Comparison of ENCODE assay signal across 16 cellular contexts in the genomic region with DNA sequence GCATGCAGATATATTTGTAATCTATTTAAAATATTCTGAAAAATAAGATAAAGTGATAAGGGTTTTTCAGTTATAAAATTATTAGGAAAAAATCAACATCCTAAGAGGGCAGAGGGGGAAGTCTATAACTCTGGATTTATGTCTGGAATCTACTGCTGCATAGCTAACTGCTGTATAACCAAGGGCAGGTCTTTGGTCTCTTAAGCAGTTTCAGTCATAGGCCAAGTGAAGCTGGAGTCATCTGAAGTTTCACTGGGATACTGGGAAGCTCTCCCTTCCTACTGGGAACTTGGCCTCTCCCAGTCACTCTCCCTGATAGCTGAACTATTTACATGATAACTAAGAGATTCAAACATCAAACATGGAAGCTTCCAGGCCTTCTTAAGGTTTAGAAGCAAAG.
DNase-seq lines count a peak whose midpoint lies in the region; ATAC-seq, FAIRE-seq and TF ChIP-seq lines count a peak whose summit lies in the region.
"Had no signal": no experiment of that assay in that cellular context is flagged by ENCODE, and none has a peak within 500 bp of the region (broad histone marks: within the 10 kb centered on the region; RNA-seq: fewer than 3 reads in every experiment).

No MANE protein-coding gene starts in this region.

- no peak overlapping the region for H2BK20ac ChIP-seq in H1 (ENCODE audit: low read length)

- TF ChIP-seq EP300 in SK-N-SH (IDR thresholded peaks at IDR 0.05; ENCODE audit: borderline replicate concordance in 1 of 2, low read depth in 1 of 2, low read length in 1 of 2) (no peak), H1 (IDR thresholded peaks at IDR 0.05; ENCODE audit: borderline replicate concordance in 1 of 2, low read depth in 2 of 2, low read length in 2 of 2) (no peak), sigmoid colon (IDR thresholded peaks at IDR 0.05) (no peak)

- no peak overlapping the region for H3K56ac ChIP-seq in H1 (replicated peaks; ENCODE audit: insufficient read length, low read depth, low read length)

- H4K5ac ChIP-seq in H1 (ENCODE audit: insufficient read length, low read depth, low read length) = no peak overlapping the region

- POLR2A ChIA-PET in SK-N-SH (lab: Yijun Ruan, JAX) (no interaction called here), H1 (lab: Charles Lee; ENCODE audit: partially characterized antibody) (no interaction called here)

- H4K8ac ChIP-seq in H1 (ENCODE audit: extremely low read depth, insufficient read depth, low read length) = no peak overlapping the region

- DNase-seq in HFFc6 = peak; percentile 23
- DNase-seq in SK-N-SH = no peak
- no peak for DNase-seq in H1 (ENCODE audit: low read depth in 1 of 2, low spot score in 2 of 2)
- no peak for DNase-seq in smooth muscle cell (lab: John Stamatoyannopoulos, UW; ENCODE audit: unreplicated experiment)
- DNase-seq in sigmoid colon = no peak
- DNase-seq in glomerular visceral epithelial cell (ENCODE audit: extremely low spot score) = no peak
- no peak for DNase-seq in CD14-positive monocyte (ENCODE audit: low spot score)
- DNase-seq: AML-193; CD4-positive, CD25-positive, alpha-beta regulatory T cell had no signal

- FAIRE-seq in H1 (lab: Jason Lieb, UNC) = no peak
- FAIRE-seq: A549, G401.6, GM19239 had no signal

- H3K9ac ChIP-seq in SK-N-SH = no peak overlapping the region; the same call in 1 of the 2 replicates
- no peak overlapping the region for H3K9ac ChIP-seq in H1 (replicated peaks in 1 of 4; ENCODE audit: extremely low read depth in 1 of 4, low read depth in 3 of 4, low read length in 3 of 4)
- H3K9ac ChIP-seq in smooth muscle cell (ENCODE audit: low read depth) = no peak overlapping the region
- H3K9ac ChIP-seq: BLaER1, KMS-11 had no signal

- CTCF ChIA-PET in SK-N-SH (lab: Yijun Ruan, JAX) = no interaction called here
- CTCF ChIA-PET in H1 (lab: Charles Lee; ENCODE audit: partially characterized antibody) = no interaction called here

- peak overlapping the region; percentile 81 for H3K27ac Mint-ChIP-seq in HFFc6
- no peak overlapping the region for H3K27ac Mint-ChIP-seq in CD14-positive monocyte
- H3K27ac Mint-ChIP-seq: CD4-positive, CD25-positive, alpha-beta regulatory T cell had no signal

- H3K27me3 Mint-ChIP-seq in HFFc6 (ENCODE audit: insufficient read depth) (no peaks in the 10 kb centered on the region), CD14-positive monocyte (ENCODE audit: low read depth in 3 of 3) (peaks cover 0 to 2% (median 0%) of the 10 kb centered on the region in 3 donors)
- H3K27me3 Mint-ChIP-seq: CD4-positive, CD25-positive, alpha-beta regulatory T cell had no signal

- H2BK120ac ChIP-seq in H1 (replicated peaks; ENCODE audit: low read depth, low read length) = no peak overlapping the region

- ATAC-seq in HG02885 (IDR thresholded peaks at IDR 0.05; ENCODE audit: poor library complexity, unreplicated experiment) = no peak
- ATAC-seq: A549, HCT116 had no signal

- no peaks in the 10 kb centered on the region for H3K9me2 ChIP-seq in SK-N-SH

- H3K4me2 ChIP-seq in SK-N-SH = peak overlapping the region; percentile 65; the same call in 1 of the 2 replicates
- no peak overlapping the region for H3K4me2 ChIP-seq in H1 (ENCODE audit: insufficient read depth in 1 of 2, low read depth in 2 of 2, low read length in 2 of 2)
- no peak overlapping the region for H3K4me2 ChIP-seq in smooth muscle cell
- H3K4me2 ChIP-seq: A549, BLaER1, KMS-11 had no signal

- H3K9me3 Mint-ChIP-seq in HFFc6 (no peaks in the 10 kb centered on the region), CD14-positive monocyte (peaks cover 0 to 3% (median 0%) of the 10 kb centered on the region in 7 donors)

- H3K4me3 Mint-ChIP-seq in HFFc6 (no peak overlapping the region), CD14-positive monocyte (no peak overlapping the region)
- H3K4me3 Mint-ChIP-seq: CD4-positive, CD25-positive, alpha-beta regulatory T cell had no signal

- no peak overlapping the region for H3K4me3 ChIP-seq in SK-N-SH (ENCODE audit: low read depth in 2 of 2, low read length in 1 of 2)
- H3K4me3 ChIP-seq in H1 (ENCODE audit: extremely low read depth in 1 of 4, insufficient read depth in 2 of 4, low read depth in 3 of 4, low read length in 4 of 4) = no peak overlapping the region
- no peak overlapping the region for H3K4me3 ChIP-seq in smooth muscle cell
- no peak overlapping the region for H3K4me3 ChIP-seq in sigmoid colon
- H3K4me3 ChIP-seq: A549, BLaER1 had no signal

- H2AFZ ChIP-seq in SK-N-SH (ENCODE audit: low read depth) (peak overlapping the region; percentile 90), H1 (ENCODE audit: low read length) (0 out of 2 replicates have a peak overlapping the region, but pooled peaks have one; percentile 4), smooth muscle cell (ENCODE audit: low read depth) (peak overlapping the region; percentile 57)

- H3K4me1 ChIP-seq in SK-N-SH (ENCODE audit: control insufficient read depth in 1 of 2, insufficient read depth in 2 of 2, low read depth in 1 of 2, low read length in 1 of 2) (peaks cover 0 to 41% of the 10 kb centered on the region in 2 experiments; a peak in 2 of 4 replicates), H1 (replicated peaks in 1 of 4; ENCODE audit: control insufficient read depth in 3 of 4, insufficient read depth in 4 of 4, low read length in 3 of 4) (no peaks in the 10 kb centered on the region), smooth muscle cell (ENCODE audit: low read depth) (no peaks in the 10 kb centered on the region), sigmoid colon (no peaks in the 10 kb centered on the region)
- H3K4me1 ChIP-seq: A549, BLaER1 had no signal

- H3K36me3 ChIP-seq in SK-N-SH (replicated peaks in 1 of 2; ENCODE audit: control insufficient read depth in 1 of 2, insufficient read depth in 2 of 2, low read length in 1 of 2) (no peaks in the 10 kb centered on the region), H1 (ENCODE audit: control insufficient read depth in 2 of 4, insufficient read depth in 4 of 4, low read length in 3 of 4) (no peaks in the 10 kb centered on the region), smooth muscle cell (ENCODE audit: low read depth) (no peaks in the 10 kb centered on the region), sigmoid colon (no peaks in the 10 kb centered on the region)
- H3K36me3 ChIP-seq: BLaER1 had no signal

- TF ChIP-seq POLR2A in H1 (IDR thresholded peaks at IDR 0.05; ENCODE audit: control extremely low read depth in 1 of 2, low read depth in 2 of 2, low read length in 2 of 2) = no peak
- TF ChIP-seq POLR2A in sigmoid colon (IDR thresholded peaks at IDR 0.05) = no peak

- H3K27me3 ChIP-seq in SK-N-SH (ENCODE audit: insufficient read depth) (no peaks in the 10 kb centered on the region), H1 (replicated peaks in 1 of 4; ENCODE audit: control insufficient read depth in 3 of 4, extremely low read depth in 1 of 4, insufficient read depth in 3 of 4, low read length in 3 of 4) (no peaks in the 10 kb centered on the region), smooth muscle cell (ENCODE audit: low read depth) (no peaks in the 10 kb centered on the region), sigmoid colon (no peaks in the 10 kb centered on the region)
- H3K27me3 ChIP-seq: BLaER1 had no signal

- H3K4me1 Mint-ChIP-seq in HFFc6 (ENCODE audit: low read depth) = peaks cover 49% of the 10 kb centered on the region
- H3K4me1 Mint-ChIP-seq in CD14-positive monocyte = no peaks in the 10 kb centered on the region
- H3K4me1 Mint-ChIP-seq: CD4-positive, CD25-positive, alpha-beta regulatory T cell had no signal

- no peak for TF ChIP-seq CTCF in HFFc6 (IDR thresholded peaks at IDR 0.05)
- no peak for TF ChIP-seq CTCF in SK-N-SH (IDR thresholded peaks at IDR 0.05)
- no peak for TF ChIP-seq CTCF in H1 (IDR thresholded peaks at IDR 0.05; ENCODE audit: control extremely low read depth in 1 of 3, insufficient read depth in 1 of 3, low read depth in 1 of 3, low read length in 3 of 3)
- no peak for TF ChIP-seq CTCF in smooth muscle cell (IDR thresholded peaks at IDR 0.05; ENCODE audit: borderline replicate concordance, insufficient read depth, poor library complexity, severe bottlenecking)
- TF ChIP-seq CTCF in sigmoid colon (IDR thresholded peaks at IDR 0.05) = no peak
- no peak for TF ChIP-seq CTCF in CD14-positive monocyte (IDR thresholded peaks at IDR 0.05)

- peaks cover 2% of the 10 kb centered on the region; the same call in 1 of the 2 replicates for H3K23me2 ChIP-seq in H1 (ENCODE audit: low read depth, low read length)

- H2BK5ac ChIP-seq in H1 (ENCODE audit: low read depth, low read length) = no peak overlapping the region

- no peak overlapping the region for H3K14ac ChIP-seq in H1 (ENCODE audit: insufficient read length)

- intact Hi-C loops in sigmoid colon (cut with DNase I) = no loop called here
- intact Hi-C loops in CD14-positive monocyte (cut with micrococcal nuclease) = no loop called here

- H3K23ac ChIP-seq in H1 (ENCODE audit: insufficient read length) = no peak overlapping the region

- no peak overlapping the region for H2AK5ac ChIP-seq in H1 (ENCODE audit: low read depth, low read length)

- peaks cover 30% of the 10 kb centered on the region for H3F3A ChIP-seq in SK-N-SH (replicated peaks; ENCODE audit: insufficient read depth)
- no peaks in the 10 kb centered on the region for H3F3A ChIP-seq in smooth muscle cell (ENCODE audit: low read depth)

- H3K79me2 ChIP-seq in SK-N-SH (ENCODE audit: insufficient read depth) = no peaks in the 10 kb centered on the region
- no peaks in the 10 kb centered on the region for H3K79me2 ChIP-seq in H1 (ENCODE audit: control insufficient read depth in 1 of 2, insufficient read depth in 2 of 2, low read length in 2 of 2)
- H3K79me2 ChIP-seq in smooth muscle cell (ENCODE audit: low read depth) = no peaks in the 10 kb centered on the region

- no peak overlapping the region for H2BK15ac ChIP-seq in H1 (ENCODE audit: low read length)

- H3K9me3 ChIP-seq in SK-N-SH (no peaks in the 10 kb centered on the region), H1 (ENCODE audit: insufficient read depth in 2 of 2, low read depth in 1 of 2, low read length in 1 of 2) (no peaks in the 10 kb centered on the region), smooth muscle cell (replicated peaks; ENCODE audit: low read depth) (no peaks in the 10 kb centered on the region), sigmoid colon (no peaks in the 10 kb centered on the region)
- H3K9me3 ChIP-seq: A549, BLaER1 had no signal

- no peak overlapping the region for H3K4ac ChIP-seq in H1 (replicated peaks; ENCODE audit: insufficient read length, low read depth, low read length)

- no peak overlapping the region for H3K18ac ChIP-seq in H1 (ENCODE audit: extremely low read depth, low read length)

- no peaks in the 10 kb centered on the region for H3K79me1 ChIP-seq in H1 (ENCODE audit: low read depth, low read length)

- H4K20me1 ChIP-seq in SK-N-SH (ENCODE audit: insufficient read depth) (no peaks in the 10 kb centered on the region), H1 (replicated peaks in 1 of 2; ENCODE audit: control insufficient read depth in 1 of 2, insufficient read depth in 2 of 2, low read length in 2 of 2) (no peaks in the 10 kb centered on the region), smooth muscle cell (ENCODE audit: low read depth) (no peaks in the 10 kb centered on the region)
- H4K20me1 ChIP-seq: BLaER1 had no signal

- no peak for TF ChIP-seq RAD21 in SK-N-SH (IDR thresholded peaks at IDR 0.05; ENCODE audit: low read length)
- no peak for TF ChIP-seq RAD21 in H1 (IDR thresholded peaks at IDR 0.05 in 1 of 2, conservative IDR thresholded peaks at IDR 0.05 in 1 of 2; ENCODE audit: low read depth in 2 of 2, low read length in 2 of 2)

- H3K36me3 Mint-ChIP-seq in HFFc6 (ENCODE audit: low read depth) = no peaks in the 10 kb centered on the region
- H3K36me3 Mint-ChIP-seq in CD14-positive monocyte = no peaks in the 10 kb centered on the region
- H3K36me3 Mint-ChIP-seq: CD4-positive, CD25-positive, alpha-beta regulatory T cell had no signal

- H3K27ac ChIP-seq in SK-N-SH (ENCODE audit: low read depth in 2 of 2, low read length in 1 of 2) (peak overlapping the region in 1 of 2 experiments; percentile 93; a peak in 3 of 4 replicates), H1 (ENCODE audit: low read depth, low read length) (no peak overlapping the region), smooth muscle cell (ENCODE audit: low read depth) (no peak overlapping the region), sigmoid colon (no peak overlapping the region)
- H3K27ac ChIP-seq: A549, BLaER1, KMS-11 had no signal

- H2BK12ac ChIP-seq in H1 (ENCODE audit: low read depth, low read length) = no peak overlapping the region

- no peak overlapping the region for H4K91ac ChIP-seq in H1 (replicated peaks; ENCODE audit: insufficient read length, low read length)

Comparison
In these comparisons a context has a peak if more than half of its experiments do, and no peak if none do; other contexts are left out.
1. H2AFZ ChIP-seq: peak in every context shown above with its lines; median percentile 90 in SK-N-SH; 57 in smooth muscle cell; 4 in H1.